Comparison of ENCODE assay signal across 13 cellular contexts in genomic region chr9:101176384-101176783, GRCh38.
A peak's percentile ranks its signal among the peaks of the same experiment; 100 is the strongest.
DNase-seq lines count a peak whose midpoint lies in the region; ATAC-seq and TF ChIP-seq lines count a peak whose summit lies in the region.
"Had no signal": no experiment of that assay in that cellular context is flagged by ENCODE, and none has a peak within 500 bp of the region (broad histone marks: within the 10 kb centered on the region; RNA-seq: fewer than 3 reads in every experiment).

No MANE protein-coding gene starts in this region.

- no peak overlapping the region for H3K27ac Mint-ChIP-seq in WTC11

- H3K36me3 Mint-ChIP-seq in WTC11, result no peaks in the 10 kb centered on the region

- H3K27me3 Mint-ChIP-seq in WTC11 (ENCODE audit: low read depth), result no peaks in the 10 kb centered on the region

- no peak overlapping the region for H3K27ac ChIP-seq in 22Rv1
- H3K27ac ChIP-seq: prostate gland had no signal

- CTCF ChIA-PET in WTC11 (lab: Charles Lee), result no interaction called here

- DNase-seq in HT1080 (ENCODE audit: low read depth) (peak; percentile 10), WTC11 (ENCODE audit: low spot score) (peak; percentile 63), NCI-H2196 (lab: John Stamatoyannopoulos, UW; ENCODE audit: unreplicated experiment) (no peak), SK-N-DZ (ENCODE audit: low spot score) (no peak), germinal center (ENCODE audit: low spot score) (no peak)
- DNase-seq: activated effector memory CD4-positive, alpha-beta T cell treated with Interleukin-2 at 50 U/mL for 16 hours; DMS79 treated with DMSO at 0.1 percent for 48 hours; NCI-H345; stimulated activated CD8-positive, alpha-beta memory T cell treated with anti-CD3 and anti-CD28 coated beads, Interleukin-4, amount 100 ng/mL, for 48 hours had no signal

- POLR2A ChIA-PET in WTC11 (lab: Charles Lee), result no interaction called here

- ATAC-seq in WTC11 (peak; percentile 99), HG02852 (IDR thresholded peaks at IDR 0.05; ENCODE audit: unreplicated experiment) (no peak)

- no peak overlapping the region for H3K4me3 Mint-ChIP-seq in WTC11

- no peaks in the 10 kb centered on the region for H3K4me1 Mint-ChIP-seq in WTC11

- peaks cover 4% of the 10 kb centered on the region for H3K9me3 Mint-ChIP-seq in WTC11

- TF ChIP-seq CTCF in 22Rv1 (IDR thresholded peaks at IDR 0.05), result peak; percentile 21; the same call in 1 of the 2 replicates
- TF ChIP-seq CTCF in GM12873 (IDR thresholded peaks at IDR 0.05; ENCODE audit: insufficient read depth, low read depth, low read length, missing control alignments), result peak; percentile 50
- TF ChIP-seq CTCF in WTC11 (IDR thresholded peaks at IDR 0.05), result peak; percentile 66

TF ChIP-seq in WTC11, 78 proteins besides CTCF, POLR2A, EP300 and RAD21:
- no peak for TF ChIP-seq ZNF219 (CRISPR knock-in tag; IDR thresholded peaks at IDR 0.05; ENCODE audit: borderline replicate concordance)
- TF ChIP-seq KAT7 (CRISPR knock-in tag; IDR thresholded peaks at IDR 0.05; ENCODE audit: borderline replicate concordance), result no peak
- no peak for TF ChIP-seq SMAD4 (CRISPR knock-in tag; IDR thresholded peaks at IDR 0.05)
- no peak for TF ChIP-seq TEAD1 (CRISPR knock-in tag; IDR thresholded peaks at IDR 0.05)
- no peak for TF ChIP-seq ZNF138 (CRISPR knock-in tag; conservative IDR thresholded peaks at IDR 0.05)
- no peak for TF ChIP-seq IRF2 (CRISPR knock-in tag; IDR thresholded peaks at IDR 0.05; ENCODE audit: borderline replicate concordance, low read depth)

Comparison
In these comparisons a context has a peak if more than half of its experiments do, and no peak if none do; other contexts are left out.
1. DNase-seq: peak in HT1080 (single experiment) and WTC11 (single experiment); none in NCI-H2196 (single experiment), SK-N-DZ (single experiment) and germinal center (single experiment).
2. Peak in every context shown above with its lines, with median percentiles within 50 percentile points of each other: CTCF ChIP-seq.